In the genomic region with DNA sequence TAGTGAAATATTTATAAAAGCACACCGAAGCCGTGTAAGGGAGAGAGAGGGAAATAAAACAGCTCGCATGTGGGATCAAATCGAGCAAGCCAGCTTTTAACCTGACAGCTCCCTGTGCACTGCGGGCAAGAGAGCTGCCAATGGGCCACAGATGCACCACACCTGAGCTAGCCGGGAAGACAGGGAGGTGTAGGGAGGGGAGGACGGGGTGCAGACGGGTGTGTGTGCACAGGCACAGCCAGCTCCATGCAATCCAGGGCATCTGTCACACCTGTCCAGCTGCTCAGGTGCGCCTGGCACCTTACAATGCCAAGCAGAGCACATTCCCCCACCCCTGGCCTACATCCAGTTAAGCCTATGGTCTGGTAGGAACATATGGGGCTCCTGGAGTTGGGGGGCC, we compare ENCODE assay signal across 23 cellular contexts.
DNase-seq lines count a peak whose midpoint lies in the region; ATAC-seq, FAIRE-seq and TF ChIP-seq lines count a peak whose summit lies in the region.
"Had no signal": no experiment of that assay in that cellular context is flagged by ENCODE, and none has a peak within 500 bp of the region (broad histone marks: within the 10 kb centered on the region; RNA-seq: fewer than 3 reads in every experiment).

No MANE protein-coding gene starts in this region.

- no peak overlapping the region for H3K4me2 ChIP-seq in H1 (ENCODE audit: insufficient read depth in 1 of 2, low read depth in 2 of 2, low read length in 2 of 2)

- no peak for FAIRE-seq in H1 (lab: Jason Lieb, UNC)
- FAIRE-seq: GM12891 had no signal

- TF ChIP-seq EP300 in H1 (IDR thresholded peaks at IDR 0.05; ENCODE audit: borderline replicate concordance in 1 of 2, low read depth in 2 of 2, low read length in 2 of 2), result no peak

- H3K36me3 ChIP-seq in H1 (ENCODE audit: control insufficient read depth in 2 of 4, insufficient read depth in 4 of 4, low read length in 3 of 4), result no peaks in the 10 kb centered on the region
- no peaks in the 10 kb centered on the region for H3K36me3 ChIP-seq in body of pancreas (replicated peaks in 1 of 2; ENCODE audit: insufficient read depth in 1 of 2, low read depth in 2 of 2)
- H3K36me3 ChIP-seq in left ventricle myocardium inferior, result no peaks in the 10 kb centered on the region
- H3K36me3 ChIP-seq: MG63 had no signal

- H3K23me2 ChIP-seq in H1 (ENCODE audit: low read depth, low read length), result no peaks in the 10 kb centered on the region

- no peaks in the 10 kb centered on the region; a peak in 1 of 7 replicates for H3K27me3 ChIP-seq in H1 (replicated peaks in 1 of 4; ENCODE audit: control insufficient read depth in 3 of 4, extremely low read depth in 1 of 4, insufficient read depth in 3 of 4, low read length in 3 of 4)
- H3K27me3 ChIP-seq in body of pancreas, result no peaks in the 10 kb centered on the region
- H3K27me3 ChIP-seq in left ventricle myocardium inferior (ENCODE audit: low read depth), result peaks cover 26% of the 10 kb centered on the region
- H3K27me3 ChIP-seq: MG63 had no signal

- POLR2A ChIA-PET in H1 (lab: Charles Lee; ENCODE audit: partially characterized antibody), result interaction anchor here (0.6 kb wide), 1 partner anchor 9 kb away, joined by 3 read pairs; no protein-coding TSS in a partner anchor

- no peak overlapping the region for H2BK120ac ChIP-seq in H1 (replicated peaks; ENCODE audit: low read depth, low read length)

- H3K9ac ChIP-seq in H1 (replicated peaks in 1 of 4; ENCODE audit: extremely low read depth in 1 of 4, low read depth in 3 of 4, low read length in 3 of 4), result no peak overlapping the region

- no peak for ATAC-seq in body of pancreas
- ATAC-seq: CD8-positive, alpha-beta T cell; HCT116 had no signal

- H4K20me1 ChIP-seq in H1 (replicated peaks in 1 of 2; ENCODE audit: control insufficient read depth in 1 of 2, insufficient read depth in 2 of 2, low read length in 2 of 2), result no peaks in the 10 kb centered on the region

- TF ChIP-seq POLR2A in H1 (IDR thresholded peaks at IDR 0.05; ENCODE audit: control extremely low read depth in 1 of 2, low read depth in 2 of 2, low read length in 2 of 2), result no peak
- no peak for TF ChIP-seq POLR2A in body of pancreas (IDR thresholded peaks at IDR 0.05)

- no peaks in the 10 kb centered on the region for H3K79me2 ChIP-seq in H1 (ENCODE audit: control insufficient read depth in 1 of 2, insufficient read depth in 2 of 2, low read length in 2 of 2)

- H3K4me3 ChIP-seq in H1 (ENCODE audit: extremely low read depth in 1 of 4, insufficient read depth in 2 of 4, low read depth in 3 of 4, low read length in 4 of 4), result no peak overlapping the region
- no peak overlapping the region for H3K4me3 ChIP-seq in body of pancreas
- no peak overlapping the region for H3K4me3 ChIP-seq in left ventricle myocardium inferior
- H3K4me3 ChIP-seq: MG63 had no signal

- no peak overlapping the region for H2AK5ac ChIP-seq in H1 (ENCODE audit: low read depth, low read length)

- H2BK12ac ChIP-seq in H1 (ENCODE audit: low read depth, low read length), result peak overlapping the region; percentile 75; the same call in 1 of the 2 replicates

- no peak for TF ChIP-seq RAD21 in H1 (IDR thresholded peaks at IDR 0.05 in 1 of 2, conservative IDR thresholded peaks at IDR 0.05 in 1 of 2; ENCODE audit: low read depth in 2 of 2, low read length in 2 of 2)

- WGBS in H1 (ENCODE audit: extremely low coverage in 1 of 2, insufficient coverage in 1 of 2, insufficient read length in 1 of 2, insufficient replicate concordance in 2 of 2, low coverage in 1 of 2, low lambda C conversion rate in 2 of 2, missing lambda C conversion rate in 1 of 2), 2 experiments, result 86% methylated on average over 9 of the region's 9 CpGs; no CpG with 5 or more reads in 1 of the 2 experiments
- 65 to 75% methylated on average over 9 of the region's 9 CpGs for WGBS in body of pancreas, 2 donors

- no peak overlapping the region for H2AFZ ChIP-seq in H1 (ENCODE audit: low read length)

- no peak overlapping the region for H2BK20ac ChIP-seq in H1 (ENCODE audit: low read length)

- no peak overlapping the region for H2BK15ac ChIP-seq in H1 (ENCODE audit: low read length)

- H4K8ac ChIP-seq in H1 (ENCODE audit: extremely low read depth, insufficient read depth, low read length), result no peak overlapping the region

- CTCF ChIA-PET in H1 (lab: Charles Lee; ENCODE audit: partially characterized antibody), result interaction anchor here (0.6 to 2.3 kb wide), 7 partner anchors 12 to 1149 kb away, joined by 3 to 11 read pairs (median 3); no protein-coding TSS in a partner anchor

- H3K9me3 ChIP-seq in H1 (ENCODE audit: insufficient read depth in 2 of 2, low read depth in 1 of 2, low read length in 1 of 2), result no peaks in the 10 kb centered on the region
- H3K9me3 ChIP-seq in body of pancreas, result no peaks in the 10 kb centered on the region
- H3K9me3 ChIP-seq in left ventricle myocardium inferior (replicated peaks), result no peaks in the 10 kb centered on the region
- H3K9me3 ChIP-seq: Caco-2, MG63 had no signal

- no peak overlapping the region for H3K56ac ChIP-seq in H1 (replicated peaks; ENCODE audit: insufficient read length, low read depth, low read length)

- DNase-seq in activated effector memory CD4-positive, alpha-beta T cell treated with anti-CD3 and anti-CD28 coated beads, Interleukin-2, amount 50 U/mL, for 16 hours, result peak; percentile 45
- no peak for DNase-seq in activated effector memory CD4-positive, alpha-beta T cell treated with Interleukin-2 at 50 U/mL for 16 hours
- DNase-seq in G401 (ENCODE audit: low spot score) (peak; percentile 11), H1 (ENCODE audit: low read depth in 1 of 2, low spot score in 2 of 2) (no peak), body of pancreas (no peak), left ventricle myocardium inferior (no peak), superior temporal gyrus (ENCODE audit: extremely low spot score) (no peak)
- DNase-seq: C1 segment of cervical spinal cord; CD8-positive, alpha-beta T cell; EL; GF-D8; IMR-90; MG63; NCI-H1694 treated with DMSO at 0.1 percent for 48 hours; NCI-H2081; NCI-H345; NCI-H510A treated with DMSO at 0.1 percent for 48 hours; NCI-H748 treated with DMSO at 0.1 percent for 48 hours; SHP77 had no signal

- in situ Hi-C loops in G401 (cut with HindIII; ENCODE audit: low sequenced_read_pairs), result no loop called here

- peaks cover 8 to 23% (median 18%) of the 10 kb centered on the region in 4 experiments for H3K4me1 ChIP-seq in H1 (replicated peaks in 1 of 4; ENCODE audit: control insufficient read depth in 3 of 4, insufficient read depth in 4 of 4, low read length in 3 of 4)
- H3K4me1 ChIP-seq in body of pancreas, result no peaks in the 10 kb centered on the region
- H3K4me1 ChIP-seq in left ventricle myocardium inferior, result peaks cover 18% of the 10 kb centered on the region
- H3K4me1 ChIP-seq: Caco-2 had no signal

- H3K23ac ChIP-seq in H1 (ENCODE audit: insufficient read length), result no peak overlapping the region

- H3K27ac ChIP-seq in H1 (ENCODE audit: low read depth, low read length) (no peak overlapping the region), body of pancreas (no peak overlapping the region), left ventricle myocardium inferior (replicated peaks) (no peak overlapping the region)
- H3K27ac ChIP-seq: RWPE1 had no signal

- TF ChIP-seq CTCF in H1 (IDR thresholded peaks at IDR 0.05; ENCODE audit: control extremely low read depth in 1 of 3, insufficient read depth in 1 of 3, low read depth in 1 of 3, low read length in 3 of 3), result no peak
- no peak for TF ChIP-seq CTCF in body of pancreas (IDR thresholded peaks at IDR 0.05)
- no peak for TF ChIP-seq CTCF in left ventricle myocardium inferior (IDR thresholded peaks at IDR 0.05; ENCODE audit: borderline replicate concordance)

- H3K4ac ChIP-seq in H1 (replicated peaks; ENCODE audit: insufficient read length, low read depth, low read length), result no peak overlapping the region

- no peak overlapping the region for H3K18ac ChIP-seq in H1 (ENCODE audit: extremely low read depth, low read length)

- no peaks in the 10 kb centered on the region for H3K79me1 ChIP-seq in H1 (ENCODE audit: low read depth, low read length)

- no peak overlapping the region for H4K5ac ChIP-seq in H1 (ENCODE audit: insufficient read length, low read depth, low read length)

- H2BK5ac ChIP-seq in H1 (ENCODE audit: low read depth, low read length), result no peak overlapping the region

- no peak overlapping the region for H3K14ac ChIP-seq in H1 (ENCODE audit: insufficient read length)

- H4K91ac ChIP-seq in H1 (replicated peaks; ENCODE audit: insufficient read length, low read length), result no peak overlapping the region

- intact Hi-C loops in body of pancreas (cut with DNase I) (no loop called here), left ventricle myocardium inferior (cut with micrococcal nuclease) (no loop called here)

TF ChIP-seq in H1, 55 proteins besides CTCF, POLR2A, EP300 and RAD21 (continues in another document):
- TF ChIP-seq RBBP5 (IDR thresholded peaks at IDR 0.05; ENCODE audit: borderline replicate concordance, low read depth, low read length), result no peak
- TF ChIP-seq SAP30 (IDR thresholded peaks at IDR 0.05; ENCODE audit: insufficient read depth, insufficient replicate concordance, low read length), result no peak
- TF ChIP-seq, protein P1, sequence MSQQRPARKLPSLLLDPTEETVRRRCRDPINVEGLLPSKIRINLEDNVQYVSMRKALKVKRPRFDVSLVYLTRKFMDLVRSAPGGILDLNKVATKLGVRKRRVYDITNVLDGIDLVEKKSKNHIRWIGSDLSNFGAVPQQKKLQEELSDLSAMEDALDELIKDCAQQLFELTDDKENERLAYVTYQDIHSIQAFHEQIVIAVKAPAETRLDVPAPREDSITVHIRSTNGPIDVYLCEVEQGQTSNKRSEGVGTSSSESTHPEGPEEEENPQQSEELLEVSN (IDR thresholded peaks at IDR 0.05), result no peak
- TF ChIP-seq BACH1 (IDR thresholded peaks at IDR 0.05; ENCODE audit: low read length), result no peak
- TF ChIP-seq SP1 (IDR thresholded peaks at IDR 0.05; ENCODE audit: low read depth, low read length), result no peak
- TF ChIP-seq JUN (IDR thresholded peaks at IDR 0.05; ENCODE audit: low read depth, low read length), result no peak
- no peak for TF ChIP-seq FOSL1 (IDR thresholded peaks at IDR 0.05; ENCODE audit: insufficient read depth, low read depth, low read length)
- TF ChIP-seq, protein P2, sequence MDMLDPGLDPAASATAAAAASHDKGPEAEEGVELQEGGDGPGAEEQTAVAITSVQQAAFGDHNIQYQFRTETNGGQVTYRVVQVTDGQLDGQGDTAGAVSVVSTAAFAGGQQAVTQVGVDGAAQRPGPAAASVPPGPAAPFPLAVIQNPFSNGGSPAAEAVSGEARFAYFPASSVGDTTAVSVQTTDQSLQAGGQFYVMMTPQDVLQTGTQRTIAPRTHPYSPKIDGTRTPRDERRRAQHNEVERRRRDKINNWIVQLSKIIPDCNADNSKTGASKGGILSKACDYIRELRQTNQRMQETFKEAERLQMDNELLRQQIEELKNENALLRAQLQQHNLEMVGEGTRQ (IDR thresholded peaks at IDR 0.05; ENCODE audit: low read length), result no peak
- no peak for TF ChIP-seq CREB1 (IDR thresholded peaks at IDR 0.05)
- TF ChIP-seq KDM4A (IDR thresholded peaks at IDR 0.05; ENCODE audit: low read depth, low read length, severe bottlenecking), result no peak
- TF ChIP-seq EZH2 (IDR thresholded peaks at IDR 0.05; ENCODE audit: low read depth, low read length, severe bottlenecking), result no peak
- TF ChIP-seq SIX5 (IDR thresholded peaks at IDR 0.05; ENCODE audit: low read depth, low read length), result no peak

Comparison
In these comparisons a context has a peak if more than half of its experiments do, and no peak if none do; other contexts are left out.
1. DNase-seq: peak in activated effector memory CD4-positive, alpha-beta T cell treated with anti-CD3 and anti-CD28 coated beads, Interleukin-2, amount 50 U/mL, for 16 hours (single experiment) and G401 (single experiment); none in activated effector memory CD4-positive, alpha-beta T cell treated with Interleukin-2 at 50 U/mL for 16 hours (single experiment), H1 (0 of 2), body of pancreas (0 of 4), left ventricle myocardium inferior (single experiment) and superior temporal gyrus (single experiment).